7 cellular contexts compared by ENCODE assay signal in the genomic region with DNA sequence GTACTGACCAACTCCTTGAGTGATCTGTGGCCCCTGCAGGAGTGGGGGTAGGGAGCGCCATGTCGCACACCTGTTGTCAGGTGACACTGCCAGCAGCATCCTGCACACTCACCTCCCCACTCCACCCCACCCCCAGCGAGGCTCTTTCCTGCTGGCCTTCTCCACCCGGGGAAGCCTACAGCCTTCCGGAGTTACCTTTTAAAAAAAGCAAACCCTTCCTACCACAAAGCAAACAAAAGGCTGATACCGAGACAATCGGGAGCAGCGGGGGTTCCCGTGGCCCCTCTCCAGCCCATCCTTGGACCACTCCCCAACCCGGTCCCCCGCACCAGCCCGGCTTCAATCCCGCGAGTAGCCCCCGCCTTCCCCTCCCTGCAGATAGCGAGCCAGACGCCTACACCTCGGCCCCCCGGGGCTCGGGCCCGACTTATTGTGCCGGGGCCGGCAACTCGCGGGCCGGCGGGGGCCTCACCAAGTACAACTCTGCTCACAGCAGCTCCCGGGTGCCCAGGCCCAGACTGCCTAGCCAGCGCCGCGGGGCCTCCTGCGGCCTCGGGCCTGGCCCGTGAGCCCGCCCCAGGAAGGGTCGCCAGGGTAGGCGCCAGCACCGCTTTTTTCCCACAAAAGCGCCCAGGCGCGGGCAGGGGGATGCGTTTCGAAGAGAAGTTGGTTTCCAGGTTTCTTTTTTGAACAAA. TPM values are rescaled to one million over a fixed set of nuclear protein-coding genes. Genes with fewer than 3 reads are reported as not detected.
DNase-seq lines count a peak whose midpoint lies in the region; ATAC-seq and TF ChIP-seq lines count a peak whose summit lies in the region.

No MANE protein-coding gene starts in this region.

- H3K4me1 Mint-ChIP-seq in glutamatergic neuron (ENCODE audit: low read depth, unreplicated experiment), result peaks cover 25% of the 10 kb centered on the region

- H3K27me3 ChIP-seq in psoas muscle (ENCODE audit: insufficient read depth in 3 of 3, low read length in 2 of 3), result no peaks in the 10 kb centered on the region

- TF ChIP-seq CTCF in glutamatergic neuron (IDR thresholded peaks at IDR 0.05; ENCODE audit: partially characterized antibody, unreplicated experiment) (no peak), psoas muscle (IDR thresholded peaks at IDR 0.05) (no peak)

- peak overlapping the region; percentile 81 for H3K4me3 Mint-ChIP-seq in glutamatergic neuron (ENCODE audit: unreplicated experiment)

- peak overlapping the region; percentile 49 for H3K27ac Mint-ChIP-seq in glutamatergic neuron (ENCODE audit: unreplicated experiment)

- peak overlapping the region; percentile 95 for H3K27ac ChIP-seq in psoas muscle

- ATAC-seq in GM18511 (IDR thresholded peaks at IDR 0.05; ENCODE audit: unreplicated experiment), result peak; percentile 42
- peak; percentile 33 for ATAC-seq in HG02852 (IDR thresholded peaks at IDR 0.05; ENCODE audit: unreplicated experiment)
- peak in 3 of 4 donors; percentile 20 to 59 (median 25) for ATAC-seq in psoas muscle
- no peak for ATAC-seq in GM19467 (IDR thresholded peaks at IDR 0.05; ENCODE audit: unreplicated experiment)

- DNase-seq in NCI-H345 treated with DMSO at 0.1 percent for 48 hours (lab: John Stamatoyannopoulos, UW; ENCODE audit: unreplicated experiment) (peak; percentile 67), activated T-helper 1 cell treated with Interleukin-2 at 50 U/mL for 16 hours (ENCODE audit: low read depth) (peak; percentile 20), glutamatergic neuron (peak; percentile 40), psoas muscle (peak in 1 of 2 donors; percentile 74)

- peaks cover 8% of the 10 kb centered on the region for H3K27me3 Mint-ChIP-seq in glutamatergic neuron (ENCODE audit: unreplicated experiment)

- H3K4me3 ChIP-seq in psoas muscle, result peak overlapping the region; percentile 86

- no peaks in the 10 kb centered on the region for H3K36me3 ChIP-seq in psoas muscle (ENCODE audit: insufficient read depth in 1 of 2, low read depth in 1 of 2)

- peaks cover 46% of the 10 kb centered on the region for H3K4me1 ChIP-seq in psoas muscle

- 1 to 2% (median 2%) methylated on average over 43 of the region's 43 CpGs for WGBS in psoas muscle, 3 donors

- H3K9me3 Mint-ChIP-seq in glutamatergic neuron (ENCODE audit: unreplicated experiment), result peaks cover 1% of the 10 kb centered on the region

- no peaks in the 10 kb centered on the region for H3K9me3 ChIP-seq in psoas muscle

- no peaks in the 10 kb centered on the region for H3K36me3 Mint-ChIP-seq in glutamatergic neuron (ENCODE audit: unreplicated experiment)

- intact Hi-C loops in psoas muscle (cut with DNase I), result no loop called here

RNA-seq across cellular contexts. Expression of a gene that starts 0.7 kb away (rescaled TPM):
- total RNA-seq in glutamatergic neuron (ENCODE audit: unreplicated experiment) (215 TPM), psoas muscle (100 to 1,000 TPM in 1 of 4 donors, 10 to 100 TPM in 3; 57.8 to 108 (median 81.5) TPM)
- 100 to 1,000 TPM in 2 of 3 donors, 10 to 100 TPM in 1; 73.1 to 127 (median 125) TPM for polyA plus RNA-seq in psoas muscle

RNA-seq across cellular contexts. Expression of a gene that starts 48.8 kb away (rescaled TPM):
- total RNA-seq in glutamatergic neuron (ENCODE audit: unreplicated experiment), result not detected
- not detected for total RNA-seq in psoas muscle
- polyA plus RNA-seq in psoas muscle, result under 1 TPM in 1 of 3 donors, not detected in 2; 0.01 TPM

RNA-seq across cellular contexts. Expression of a gene that starts 53.8 kb away (rescaled TPM):
- total RNA-seq in glutamatergic neuron (ENCODE audit: unreplicated experiment) (not detected), psoas muscle (not detected)
- under 1 TPM in 1 of 3 donors, not detected in 2; under 0.01 TPM for polyA plus RNA-seq in psoas muscle
